ENCODE assay signal across 8 cellular contexts in the genomic region with DNA sequence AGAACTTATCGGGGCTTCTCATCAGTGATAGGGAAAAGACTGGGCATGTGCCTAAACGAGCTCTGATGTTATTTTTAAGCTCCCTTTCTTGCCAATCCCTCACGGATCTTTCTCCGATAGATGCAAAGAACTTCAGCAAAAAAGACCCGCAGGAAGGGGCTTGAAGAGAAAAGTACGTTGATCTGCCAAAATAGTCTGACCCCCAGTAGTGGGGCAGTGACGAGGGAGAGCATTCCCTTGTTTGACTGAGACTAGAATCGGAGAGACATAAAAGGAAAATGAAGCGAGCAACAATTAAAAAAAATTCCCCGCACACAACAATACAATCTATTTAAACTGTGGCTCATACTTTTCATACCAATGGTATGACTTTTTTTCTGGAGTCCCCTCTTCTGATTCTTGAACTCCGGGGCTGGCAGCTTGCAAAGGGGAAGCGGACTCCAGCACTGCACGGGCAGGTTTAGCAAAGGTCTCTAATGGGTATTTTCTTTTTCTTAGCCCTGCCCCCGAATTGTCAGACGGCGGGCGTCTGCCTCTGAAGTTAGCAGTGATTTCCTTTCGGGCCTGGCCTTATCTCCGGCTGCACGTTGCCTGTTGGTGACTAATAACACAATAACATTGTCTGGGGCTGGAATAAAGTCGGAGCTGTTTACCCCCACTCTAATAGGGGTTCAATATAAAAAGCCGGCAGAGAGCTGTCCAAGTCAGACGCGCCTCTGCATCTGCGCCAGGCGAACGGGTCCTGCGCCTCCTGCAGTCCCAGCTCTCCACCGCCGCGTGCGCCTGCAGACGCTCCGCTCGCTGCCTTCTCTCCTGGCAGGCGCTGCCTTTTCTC. TPM values are rescaled to one million over a fixed set of nuclear protein-coding genes. Genes with fewer than 3 reads are reported as not detected.
DNase-seq lines count a peak whose midpoint lies in the region; ATAC-seq, FAIRE-seq and TF ChIP-seq lines count a peak whose summit lies in the region.

A gene (plus strand): TSS at position 707 of the 835 bp plus-strand sequence. CDS start 269 bp downstream, outside the sequence.

- H3K9ac ChIP-seq in endodermal cell (ENCODE audit: extremely low read depth, low read length, poor library complexity, severe bottlenecking) (peak within 1 kb of the TSS; percentile 23), mesendoderm (ENCODE audit: low read length) (peak within 1 kb of the TSS; percentile 48)

- WGBS in endodermal cell (ENCODE audit: insufficient coverage in 1 of 2, insufficient read length in 1 of 2), 2 experiments = 2% methylated on average over 33 to 36 of the region's 36 CpGs
- no CpG with 5 or more reads among the region's 36 CpGs for WGBS in mesendoderm (ENCODE audit: extremely low coverage, insufficient coverage, low lambda C conversion rate)

- peak within 1 kb of the TSS; percentile 72 for H3K4me2 ChIP-seq in mesendoderm (ENCODE audit: low read length)

- peaks cover 56% of the 10 kb centered on the region for H3K27me3 Mint-ChIP-seq in endodermal cell (ENCODE audit: insufficient read depth)

- H3K27me3 ChIP-seq in endodermal cell (ENCODE audit: control insufficient read depth, insufficient read depth, low read length, poor library complexity, severe bottlenecking) = peaks cover 52% of the 10 kb centered on the region
- H3K27me3 ChIP-seq in mesendoderm (ENCODE audit: insufficient read depth, low read length, poor library complexity) = no peaks in the 10 kb centered on the region

- H3K27ac ChIP-seq in endodermal cell (ENCODE audit: low read depth, low read length) (no peak within 1 kb of the TSS), mesendoderm (ENCODE audit: low read depth, low read length) (peak within 1 kb of the TSS; percentile 47)

- in situ Hi-C loops in ACHN (cut with HindIII; ENCODE audit: low pct_ligation_motif_present, low pct_unique_long_range_greater_than_20kb, low sequenced_read_pairs) = loop anchor here (10.0 kb wide), 1 partner anchor 315 kb away; no protein-coding TSS in a partner anchor

- peak; percentile 94 for FAIRE-seq in GM18507 (lab: Jason Lieb, UNC)

- peak within 1 kb of the TSS; percentile 47 for H3K27ac Mint-ChIP-seq in endodermal cell

- H2BK15ac ChIP-seq in mesendoderm (replicated peaks; ENCODE audit: low read depth) = no peak within 1 kb of the TSS

- no peaks in the 10 kb centered on the region for H3K36me3 Mint-ChIP-seq in endodermal cell (ENCODE audit: low read depth)

- peak; percentile 72 for TF ChIP-seq CTCF in endodermal cell (conservative IDR thresholded peaks at IDR 0.05)

- H4K5ac ChIP-seq in mesendoderm (ENCODE audit: low read length) = no peak within 1 kb of the TSS

- H3K36me3 ChIP-seq in endodermal cell (ENCODE audit: control insufficient read depth, insufficient read depth, low read length) (no peaks in the 10 kb centered on the region), mesendoderm (ENCODE audit: control insufficient read depth, insufficient read depth, low read length) (no peaks in the 10 kb centered on the region)

- H3K4me1 ChIP-seq in endodermal cell (ENCODE audit: control insufficient read depth, insufficient read depth, low read length) (no peaks in the 10 kb centered on the region), mesendoderm (ENCODE audit: control insufficient read depth, low read depth, low read length) (peaks cover 5% of the 10 kb centered on the region)

- H3K79me1 ChIP-seq in mesendoderm (ENCODE audit: low read length) = no peaks in the 10 kb centered on the region

- H2BK120ac ChIP-seq in mesendoderm (ENCODE audit: low read depth, low read length) = peak within 1 kb of the TSS; percentile 34

- H3K4ac ChIP-seq in mesendoderm (ENCODE audit: low read depth, low read length) = no peak within 1 kb of the TSS

- no peak within 1 kb of the TSS for H4K8ac ChIP-seq in mesendoderm (ENCODE audit: low read depth, low read length)

- H3K4me1 Mint-ChIP-seq in endodermal cell = peaks cover 34% of the 10 kb centered on the region

- no peaks in the 10 kb centered on the region for H3K79me2 ChIP-seq in mesendoderm (ENCODE audit: control insufficient read depth, insufficient read depth, low read length)

- H3K23ac ChIP-seq in mesendoderm (ENCODE audit: low read length) = no peak within 1 kb of the TSS

- peak; percentile 79 for ATAC-seq in HG02943 (IDR thresholded peaks at IDR 0.05; ENCODE audit: low read depth, unreplicated experiment)

- H3K18ac ChIP-seq in mesendoderm (ENCODE audit: low read length) = peak within 1 kb of the TSS; percentile 65

- H3K4me3 ChIP-seq in endodermal cell (ENCODE audit: low read length) (peak within 1 kb of the TSS; percentile 77), mesendoderm (ENCODE audit: low read length) (no peak within 1 kb of the TSS)

- peak within 1 kb of the TSS; percentile 49 for H3K4me3 Mint-ChIP-seq in endodermal cell

- no peak within 1 kb of the TSS for H2BK5ac ChIP-seq in mesendoderm (ENCODE audit: low read length)

- no peak within 1 kb of the TSS for H2AK5ac ChIP-seq in mesendoderm (ENCODE audit: low read length)

- DNase-seq in ACHN (peak; percentile 82), GM18507 (ENCODE audit: extremely low spot score, insufficient read length, low read depth) (peak; percentile 53), NCI-H2171 treated with DMSO at 0.1 percent for 48 hours (lab: John Stamatoyannopoulos, UW) (peak; percentile 23), endodermal cell (peak; percentile 92), mesendoderm (peak; percentile 93)
- peak; percentile 64 to 75 for DNase-seq in activated CD4-positive, alpha-beta T cell treated with anti-CD3 and anti-CD28 coated beads, Interleukin-2, amount 50 U/mL, for 48 hours
- peak; percentile 6 for DNase-seq in stimulated activated CD8-positive, alpha-beta memory T cell treated with anti-CD3 and anti-CD28 coated beads, Interleukin-15, amount 100 ng/mL, for 1 hour (ENCODE audit: low read depth)

- no peaks in the 10 kb centered on the region for H3K9me3 ChIP-seq in endodermal cell (ENCODE audit: control insufficient read depth, low read length)

- peak within 1 kb of the TSS; percentile 49 for H3K56ac ChIP-seq in mesendoderm (ENCODE audit: low read length)

- no peaks in the 10 kb centered on the region for H3K9me3 Mint-ChIP-seq in endodermal cell

RNA-seq across cellular contexts. Expression of the gene that starts here (rescaled TPM):
- under 1 TPM; 0.27 to 0.46 TPM for total RNA-seq in endodermal cell
- 3.5 TPM for polyA plus RNA-seq in endodermal cell (2013, experiment 1 of 2)
- polyA plus RNA-seq in endodermal cell (2013, experiment 2 of 2) = 4.5 TPM
- 1.9 TPM for polyA plus RNA-seq in mesendoderm (2013, experiment 1 of 2)
- 2.0 TPM for polyA plus RNA-seq in mesendoderm (2013, experiment 2 of 2)

Comparison
In these comparisons a context has a peak if more than half of its experiments do, and no peak if none do; other contexts are left out.
1. DNase-seq: peak in every context shown above with its lines; median percentile 93 in mesendoderm; 92 in endodermal cell; 82 in ACHN; 70 in activated CD4-positive, alpha-beta T cell treated with anti-CD3 and anti-CD28 coated beads, Interleukin-2, amount 50 U/mL, for 48 hours; 53 in GM18507; 23 in NCI-H2171 treated with DMSO at 0.1 percent for 48 hours; 6 in stimulated activated CD8-positive, alpha-beta memory T cell treated with anti-CD3 and anti-CD28 coated beads, Interleukin-15, amount 100 ng/mL, for 1 hour.